Comparison of ENCODE assay signal across 9 cellular contexts in the genomic region with DNA sequence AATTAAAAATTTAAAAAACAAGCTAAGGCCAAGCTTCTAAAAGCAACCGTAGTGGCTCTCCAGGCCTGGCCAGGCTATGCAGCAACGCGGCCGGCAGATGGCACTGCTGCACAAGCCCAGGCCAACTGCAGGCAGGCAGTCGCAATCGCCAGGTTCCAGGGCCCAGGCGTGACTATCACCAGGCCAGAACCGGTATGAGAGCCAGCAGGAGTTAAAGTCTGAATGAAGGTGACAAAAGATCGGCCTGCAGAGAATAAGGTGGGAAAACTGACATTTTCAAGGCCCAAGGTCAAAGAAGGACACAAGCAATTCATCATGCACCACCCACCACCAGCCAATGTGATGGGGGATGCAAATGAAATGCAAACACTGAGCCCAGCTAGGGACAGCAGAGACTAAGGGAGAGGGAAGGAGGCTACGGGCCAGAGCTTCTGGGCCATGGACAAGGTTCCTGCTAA. TPM values are rescaled to one million over a fixed set of nuclear protein-coding genes. Genes with fewer than 3 reads are reported as not detected.
DNase-seq lines count a peak whose midpoint lies in the region; ATAC-seq and TF ChIP-seq lines count a peak whose summit lies in the region.
"Had no signal": no experiment of that assay in that cellular context is flagged by ENCODE, and none has a peak within 500 bp of the region (broad histone marks: within the 10 kb centered on the region; RNA-seq: fewer than 3 reads in every experiment).

No MANE protein-coding gene starts in this region.

- H3K4ac ChIP-seq in neuronal stem cell (ENCODE audit: low read length) = no peak overlapping the region

- ATAC-seq in stimulated activated naive CD8-positive, alpha-beta T cell treated with anti-CD3 and anti-CD28 coated beads, Interleukin-15, amount 100 ng/mL, for 72 hours = peak; percentile 94

- no peak overlapping the region for H4K8ac ChIP-seq in neuronal stem cell (ENCODE audit: low read depth, low read length)

- in situ Hi-C loops in KBM-7 (cut with MboI; ENCODE audit: low pct_unique_long_range_greater_than_20kb, low sequenced_read_pairs) = no loop called here

- no peaks in the 10 kb centered on the region for H3K27me3 ChIP-seq in neuronal stem cell (ENCODE audit: control insufficient read depth in 3 of 3, insufficient read depth in 3 of 3, low read depth in 1 of 3, low read length in 3 of 3)

- peak overlapping the region; percentile 70 for H2AFZ ChIP-seq in neuronal stem cell (ENCODE audit: low read length)

- no peaks in the 10 kb centered on the region for H3K79me1 ChIP-seq in neuronal stem cell (ENCODE audit: low read depth, low read length)

- H3K4me1 Mint-ChIP-seq in stimulated activated naive CD8-positive, alpha-beta T cell treated with anti-CD3 and anti-CD28 coated beads, Interleukin-15, amount 100 ng/mL, for 72 hours = peaks cover 4% of the 10 kb centered on the region

- H3K9me3 ChIP-seq in neuronal stem cell (replicated peaks in 1 of 2; ENCODE audit: control insufficient read depth in 2 of 2, insufficient read depth in 1 of 2, low read depth in 1 of 2, low read length in 2 of 2) = no peaks in the 10 kb centered on the region

- peaks cover 8% of the 10 kb centered on the region for H3K27me3 Mint-ChIP-seq in stimulated activated naive CD8-positive, alpha-beta T cell treated with anti-CD3 and anti-CD28 coated beads, Interleukin-15, amount 100 ng/mL, for 72 hours

- no peak overlapping the region for H2BK15ac ChIP-seq in neuronal stem cell (ENCODE audit: low read length)

- DNase-seq in DMS 273 (lab: John Stamatoyannopoulos, UW; ENCODE audit: unreplicated experiment) (peak; percentile 73), DMS 273 treated with DMSO at 0.1 percent for 48 hours (lab: John Stamatoyannopoulos, UW) (no peak), KBM-7 (peak; percentile 64), RKO (ENCODE audit: low spot score) (peak; percentile 78), foreskin fibroblast (peak; percentile 71 to 92), neuronal stem cell (ENCODE audit: low spot score) (peak; percentile 65)
- peak; percentile 49 for DNase-seq in activated T-helper 9 cell treated with anti-CD3 and anti-CD28 coated beads, Interleukin-2, amount 50 U/mL, for 16 hours (ENCODE audit: low read depth)
- DNase-seq in stimulated activated naive CD8-positive, alpha-beta T cell treated with anti-CD3 and anti-CD28 coated beads, Interleukin-15, amount 100 ng/mL, for 72 hours = peak; percentile 75

- peaks cover 16 to 18% of the 10 kb centered on the region in 2 donors for H3K4me1 ChIP-seq in neuronal stem cell (ENCODE audit: control insufficient read depth in 2 of 2, insufficient read depth in 1 of 2, low read depth in 1 of 2, low read length in 2 of 2)

- H3K23ac ChIP-seq in neuronal stem cell (ENCODE audit: low read depth, low read length, poor library complexity) = no peak overlapping the region

- H3K9me3 Mint-ChIP-seq in stimulated activated naive CD8-positive, alpha-beta T cell treated with anti-CD3 and anti-CD28 coated beads, Interleukin-15, amount 100 ng/mL, for 72 hours = no peaks in the 10 kb centered on the region

- H3K4me3 ChIP-seq in foreskin fibroblast (ENCODE audit: low read depth in 1 of 2, low read length in 2 of 2) (no peak overlapping the region), neuronal stem cell (ENCODE audit: low read length in 2 of 2) (peak overlapping the region in 1 of 2 donors; percentile 34)
- H3K4me3 ChIP-seq: skin epidermis had no signal

- no peak overlapping the region for H4K91ac ChIP-seq in neuronal stem cell (ENCODE audit: low read depth, low read length, poor library complexity)

- no peak overlapping the region for H2BK120ac ChIP-seq in neuronal stem cell (ENCODE audit: low read depth, low read length)

- no peak overlapping the region for H3K4me3 Mint-ChIP-seq in stimulated activated naive CD8-positive, alpha-beta T cell treated with anti-CD3 and anti-CD28 coated beads, Interleukin-15, amount 100 ng/mL, for 72 hours

- H3K9ac ChIP-seq in neuronal stem cell (ENCODE audit: low read depth, low read length, poor library complexity) = peak overlapping the region; percentile 39

- WGBS in neuronal stem cell (ENCODE audit: extremely low coverage in 2 of 2, insufficient read length in 2 of 2, insufficient replicate concordance in 1 of 2), 2 donors = no CpG with 5 or more reads among the region's 10 CpGs

- H3K14ac ChIP-seq in neuronal stem cell (ENCODE audit: low read length) = no peak overlapping the region

- H3K18ac ChIP-seq in neuronal stem cell (ENCODE audit: low read length) = peak overlapping the region; percentile 62

- no peaks in the 10 kb centered on the region for H3K36me3 ChIP-seq in neuronal stem cell (replicated peaks in 1 of 2; ENCODE audit: control insufficient read depth in 2 of 2, insufficient read depth in 2 of 2, low read length in 2 of 2)

- H3K4me2 ChIP-seq in neuronal stem cell (ENCODE audit: insufficient read depth, low read length, poor library complexity, severe bottlenecking) = no peak overlapping the region

- no peak overlapping the region for H3K27ac ChIP-seq in neuronal stem cell (replicated peaks; ENCODE audit: low read length)
- H3K27ac ChIP-seq: skin epidermis had no signal

- H3K27ac Mint-ChIP-seq in stimulated activated naive CD8-positive, alpha-beta T cell treated with anti-CD3 and anti-CD28 coated beads, Interleukin-15, amount 100 ng/mL, for 72 hours = no peak overlapping the region

- TF ChIP-seq CTCF in foreskin fibroblast (IDR thresholded peaks at IDR 0.05; ENCODE audit: low read depth, low read length) = peak; percentile 97

- H2BK12ac ChIP-seq in neuronal stem cell (ENCODE audit: low read length) = no peak overlapping the region

- H2BK5ac ChIP-seq in neuronal stem cell (ENCODE audit: low read length) = no peak overlapping the region

- no peak overlapping the region for H2AK5ac ChIP-seq in neuronal stem cell (ENCODE audit: low read depth, low read length)

RNA-seq across cellular contexts. Expression of a gene that starts 43.6 kb away (rescaled TPM):
- polyA plus RNA-seq in neuronal stem cell (2013, experiment 1 of 2) = 1.2 TPM
- 1.3 TPM for polyA plus RNA-seq in neuronal stem cell (2013, experiment 2 of 2)
